In the genomic region with DNA sequence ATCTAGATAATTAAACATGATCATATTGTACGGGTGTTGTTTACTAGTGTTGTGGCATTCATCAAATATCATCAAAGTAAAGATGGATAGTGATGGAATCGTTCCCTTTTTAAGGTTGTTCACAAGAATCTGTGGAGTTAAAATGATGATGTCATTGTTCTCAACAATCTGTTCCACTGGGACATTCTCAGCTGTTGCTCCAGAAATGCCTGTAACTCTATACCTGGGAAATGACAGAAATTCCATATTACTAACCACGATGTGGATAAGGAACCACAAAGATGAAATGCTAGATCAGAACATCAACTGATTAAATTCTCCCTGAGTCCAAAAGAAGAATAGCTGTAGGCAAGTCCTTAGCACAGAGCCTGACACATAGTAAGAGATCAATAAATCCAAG, we compare ENCODE assay signal across 24 cellular contexts. TPM values are rescaled to one million over a fixed set of nuclear protein-coding genes. Genes with fewer than 3 reads are reported as not detected.
A peak's percentile ranks its signal among the peaks of the same experiment; 100 is the strongest.
DNase-seq lines count a peak whose midpoint lies in the region; ATAC-seq, FAIRE-seq and TF ChIP-seq lines count a peak whose summit lies in the region.
"Had no signal": no experiment of that assay in that cellular context is flagged by ENCODE, and none has a peak within 500 bp of the region (broad histone marks: within the 10 kb centered on the region; RNA-seq: fewer than 3 reads in every experiment).

No MANE protein-coding gene starts in this region.

- H3K36me3 Mint-ChIP-seq in neural progenitor cell, result peaks cover 14% of the 10 kb centered on the region

- in situ Hi-C loops in brain microvascular endothelial cell (cut with HindIII; ENCODE audit: low pct_ligation_motif_present, low sequenced_read_pairs), result no loop called here

- H3K9me3 ChIP-seq in AG04450 (ENCODE audit: control insufficient read depth, insufficient read depth, low read length) (no peaks in the 10 kb centered on the region), neural progenitor cell (ENCODE audit: low read depth) (no peaks in the 10 kb centered on the region)
- H3K9me3 ChIP-seq: A549, breast epithelium had no signal

- H3K27ac ChIP-seq in AG04450 (ENCODE audit: low read depth, low read length), result no peak overlapping the region
- H3K27ac ChIP-seq in brain microvascular endothelial cell, result peak overlapping the region; percentile 75
- no peak overlapping the region for H3K27ac ChIP-seq in neural progenitor cell
- H3K27ac ChIP-seq: A549, breast epithelium, dorsolateral prefrontal cortex, epithelial cell of prostate had no signal

- H3K4me1 Mint-ChIP-seq in neural progenitor cell, result peaks cover 4% of the 10 kb centered on the region

- no peak overlapping the region for H3K27ac Mint-ChIP-seq in neural progenitor cell
- H3K27ac Mint-ChIP-seq: activated T-cell treated with anti-CD3 and anti-CD28 coated beads, Interleukin-2, amount 50 U/mL, for 72 hours; natural killer cell treated with Interleukin-12 subunit alpha and Interleukin-12 subunit beta and Interleukin-15 and Interleukin-18, amount 100 ng/mL, for 72 hours had no signal

- no peak overlapping the region for H3K4me3 Mint-ChIP-seq in neural progenitor cell
- H3K4me3 Mint-ChIP-seq: activated T-cell treated with anti-CD3 and anti-CD28 coated beads, Interleukin-2, amount 50 U/mL, for 72 hours; natural killer cell treated with Interleukin-12 subunit alpha and Interleukin-12 subunit beta and Interleukin-15 and Interleukin-18, amount 100 ng/mL, for 72 hours had no signal

- ATAC-seq in HG03139 (IDR thresholded peaks at IDR 0.05; ENCODE audit: unreplicated experiment), result no peak
- ATAC-seq: activated T-cell treated with anti-CD3 and anti-CD28 coated beads, Interleukin-2, amount 50 U/mL, for 72 hours; left colon; natural killer cell treated with Interleukin-12 subunit alpha and Interleukin-12 subunit beta and Interleukin-15 and Interleukin-18, amount 100 ng/mL, for 72 hours; sciatic nerve had no signal

- no peak overlapping the region for H2AFZ ChIP-seq in neural progenitor cell (replicated peaks)

- H3K9ac ChIP-seq in neural progenitor cell, result no peak overlapping the region

- CTCF ChIA-PET in AG04450 (lab: Charles Lee), result interaction anchor here (0.5 to 3.2 kb wide), 6 partner anchors 10 to 109 kb away, joined by 3 to 15 read pairs (median 6); partner anchors contain the start of gene RIGI

- TF ChIP-seq CTCF in AG04450 (IDR thresholded peaks at IDR 0.05; ENCODE audit: low read depth, low read length) (no peak), brain microvascular endothelial cell (IDR thresholded peaks at IDR 0.05; ENCODE audit: low read depth, low read length, missing control alignments) (no peak), neural progenitor cell (IDR thresholded peaks at IDR 0.05) (no peak)

- FAIRE-seq in HTR-8/SVneo (lab: Jason Lieb, UNC), result no peak
- FAIRE-seq: A549, H1 had no signal

- no peaks in the 10 kb centered on the region for H3K27me3 ChIP-seq in AG04450 (ENCODE audit: control insufficient read depth, insufficient read depth, low read length)
- H3K27me3 ChIP-seq in brain microvascular endothelial cell (replicated peaks), result no peaks in the 10 kb centered on the region
- no peaks in the 10 kb centered on the region for H3K27me3 ChIP-seq in neural progenitor cell
- H3K27me3 ChIP-seq: breast epithelium, dorsolateral prefrontal cortex had no signal

- no peaks in the 10 kb centered on the region for H3F3A ChIP-seq in neural progenitor cell (ENCODE audit: low read depth)

- POLR2A ChIA-PET in AG04450 (lab: Yijun Ruan, JAX), result interaction anchor here (0.6 to 0.9 kb wide), 2 partner anchors 32 to 38 kb away, joined by 3 to 4 read pairs; partner anchors contain the start of gene RIGI

- no peaks in the 10 kb centered on the region for H3K9me3 Mint-ChIP-seq in neural progenitor cell
- H3K9me3 Mint-ChIP-seq: activated T-cell treated with anti-CD3 and anti-CD28 coated beads, Interleukin-2, amount 50 U/mL, for 72 hours; natural killer cell treated with Interleukin-12 subunit alpha and Interleukin-12 subunit beta and Interleukin-15 and Interleukin-18, amount 100 ng/mL, for 72 hours had no signal

- peak; percentile 21 for DNase-seq in AG04450 (ENCODE audit: low read depth, low spot score)
- DNase-seq in HTR-8/SVneo (ENCODE audit: insufficient read length, low spot score), result peak; percentile 12
- DNase-seq in brain microvascular endothelial cell, result peak; percentile 72
- DNase-seq in glomerular visceral epithelial cell (ENCODE audit: extremely low spot score), result peak; percentile 17
- DNase-seq in HuH-7.5 (ENCODE audit: low spot score), result no peak
- no peak for DNase-seq in neural progenitor cell (ENCODE audit: low spot score)
- DNase-seq in NCI-H345 treated with DMSO at 0.1 percent for 48 hours (lab: John Stamatoyannopoulos, UW; ENCODE audit: unreplicated experiment), result no peak
- DNase-seq: activated CD4-positive, alpha-beta T cell treated with anti-CD3 and anti-CD28 coated beads for 1 hour; activated naive CD4-positive, alpha-beta T cell treated with anti-CD3 and anti-CD28 coated beads, Interleukin-2, amount 50 U/mL, for 16 hours; activated T-cell treated with anti-CD3 and anti-CD28 coated beads, Interleukin-2, amount 50 U/mL, for 72 hours; DMS 273 treated with DMSO at 0.1 percent for 48 hours; dorsolateral prefrontal cortex; GF-D8; head of caudate nucleus; left colon; NCI-H1417; NCI-H69 had no signal

- no peaks in the 10 kb centered on the region for H3K79me2 ChIP-seq in neural progenitor cell (ENCODE audit: low read depth)

- H3K27me3 Mint-ChIP-seq in neural progenitor cell (ENCODE audit: insufficient read depth, low read depth), result no peaks in the 10 kb centered on the region
- H3K27me3 Mint-ChIP-seq: natural killer cell treated with Interleukin-12 subunit alpha and Interleukin-12 subunit beta and Interleukin-15 and Interleukin-18, amount 100 ng/mL, for 72 hours had no signal

- H3K36me3 ChIP-seq in brain microvascular endothelial cell (replicated peaks), result peaks cover 42% of the 10 kb centered on the region
- no peaks in the 10 kb centered on the region for H3K36me3 ChIP-seq in neural progenitor cell

- no peaks in the 10 kb centered on the region for H3K4me1 ChIP-seq in neural progenitor cell
- H3K4me1 ChIP-seq: breast epithelium had no signal

- no peaks in the 10 kb centered on the region for H4K20me1 ChIP-seq in neural progenitor cell (ENCODE audit: low read depth)

- H3K4me2 ChIP-seq in neural progenitor cell, result no peak overlapping the region

- no peak overlapping the region for H3K4me3 ChIP-seq in AG04450 (ENCODE audit: low read depth, low read length)
- H3K4me3 ChIP-seq in brain microvascular endothelial cell (ENCODE audit: low read depth, low read length), result no peak overlapping the region
- H3K4me3 ChIP-seq in neural progenitor cell, result no peak overlapping the region
- H3K4me3 ChIP-seq: A549, breast epithelium, dorsolateral prefrontal cortex had no signal

RNA-seq across cellular contexts. Expression of gene RIGI, which starts 38.0 kb away (rescaled TPM):
- polyA plus RNA-seq in AG04450 (2011; rRNA removed), result 8.4 and 11.1 TPM in 2 replicates
- 5.0 and 7.7 TPM in 2 replicates for polyA minus RNA-seq in AG04450 (2011; rRNA and poly(A)+ RNA removed)
- 5.7 and 9.9 TPM in 2 replicates for total RNA-seq in neural progenitor cell (ENCODE audit: low replicate concordance)

Comparison
In these comparisons a context has a peak if more than half of its experiments do, and no peak if none do; other contexts are left out.
1. DNase-seq: peak in AG04450 (single experiment), HTR-8/SVneo (single experiment), brain microvascular endothelial cell (single experiment) and glomerular visceral epithelial cell (single experiment); none in HuH-7.5 (single experiment), neural progenitor cell (single experiment) and NCI-H345 treated with DMSO at 0.1 percent for 48 hours (single experiment).